8 cellular contexts compared by ENCODE assay signal in the genomic region with DNA sequence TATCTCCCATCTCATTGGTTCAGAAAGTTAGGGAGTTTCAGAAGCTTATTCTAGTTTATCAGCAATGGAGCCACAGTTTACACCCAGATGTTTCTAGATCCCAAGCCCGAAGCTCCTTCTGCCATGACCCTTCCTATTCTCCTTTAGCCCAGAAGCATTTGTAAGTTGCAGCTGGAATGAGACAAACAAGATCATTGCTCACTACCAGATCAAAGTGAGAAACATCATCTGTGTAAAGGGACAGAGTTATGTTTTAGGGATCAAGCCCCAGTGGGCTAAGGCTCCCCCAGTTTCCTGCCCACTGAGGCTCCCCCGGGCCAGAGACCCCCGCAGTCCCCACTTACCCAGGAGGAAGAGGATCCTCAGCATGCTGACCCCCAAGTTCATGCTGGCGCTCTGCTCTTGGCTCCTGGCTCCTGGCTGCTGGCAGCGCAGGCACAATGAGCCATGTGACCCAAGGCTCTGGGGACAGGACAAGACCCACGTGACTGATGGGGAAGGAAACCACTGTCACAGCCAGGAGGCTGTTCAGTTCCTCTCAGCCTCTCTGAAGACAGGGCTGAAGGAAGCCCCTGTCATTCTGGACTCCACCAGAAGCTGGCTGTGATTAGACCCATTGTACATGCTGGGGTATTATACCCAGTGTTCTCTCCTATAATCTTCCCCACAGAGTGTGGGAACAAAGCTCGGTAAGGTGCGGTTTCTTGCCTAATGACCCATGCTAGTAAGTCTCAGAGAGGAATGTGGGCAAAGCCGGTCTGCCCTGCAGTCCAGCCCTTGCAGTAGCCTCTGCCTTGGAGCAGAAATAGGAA. TPM values are rescaled to one million over a fixed set of nuclear protein-coding genes. Genes with fewer than 3 reads are reported as not detected.
DNase-seq lines count a peak whose midpoint lies in the region; ATAC-seq and TF ChIP-seq lines count a peak whose summit lies in the region.

TMEM273 (minus strand) TSS at position 442 of the 812 bp plus-strand sequence; CDS start at position 387, 55 bp downstream.

- DNase-seq in GM12865 (ENCODE audit: low read depth) (peak; percentile 83), KG1 (lab: John Stamatoyannopoulos, UW) (peak; percentile 83), left kidney (ENCODE audit: low read depth, low spot score) (peak; percentile 56), DMS 273 treated with DMSO at 0.1 percent for 48 hours (lab: John Stamatoyannopoulos, UW) (no peak), mesothelial cell of epicardium (ENCODE audit: low spot score in 2 of 2, unreplicated experiment in 2 of 2) (no peak)
- DNase-seq in activated naive CD8-positive, alpha-beta T cell treated with anti-CD3 and anti-CD28 coated beads, Interleukin-2, amount 10 ng/mL, durations not matched to agents 7 days and 5 days, result no peak

- H3K27ac ChIP-seq in temporal lobe (ENCODE audit: low read depth, low read length), result peak within 1 kb of the TSS; percentile 90

- H3K4me1 Mint-ChIP-seq in activated naive CD8-positive, alpha-beta T cell treated with anti-CD3 and anti-CD28 coated beads, Interleukin-2, amount 10 ng/mL, durations not matched to agents 7 days and 5 days, result peaks cover 45% of the 10 kb centered on the region
- H3K4me1 Mint-ChIP-seq in mesothelial cell of epicardium, result no peaks in the 10 kb centered on the region

- peak within 1 kb of the TSS; percentile 65 for H3K4me3 ChIP-seq in GM12865 (ENCODE audit: low read depth, low read length)

- peaks cover 1% of the 10 kb centered on the region for H3K36me3 Mint-ChIP-seq in activated naive CD8-positive, alpha-beta T cell treated with anti-CD3 and anti-CD28 coated beads, Interleukin-2, amount 10 ng/mL, durations not matched to agents 7 days and 5 days
- H3K36me3 Mint-ChIP-seq in mesothelial cell of epicardium, result no peaks in the 10 kb centered on the region

- peak within 1 kb of the TSS; percentile 68 for H3K27ac Mint-ChIP-seq in activated naive CD8-positive, alpha-beta T cell treated with anti-CD3 and anti-CD28 coated beads, Interleukin-2, amount 10 ng/mL, durations not matched to agents 7 days and 5 days
- no peak within 1 kb of the TSS for H3K27ac Mint-ChIP-seq in mesothelial cell of epicardium

- TF ChIP-seq CTCF in GM12865 (IDR thresholded peaks at IDR 0.05; ENCODE audit: insufficient read depth, low read depth, low read length, missing control alignments) (no peak), mesothelial cell of epicardium (IDR thresholded peaks at IDR 0.05; ENCODE audit: unreplicated experiment) (no peak)

- POLR2A ChIA-PET in activated naive CD8-positive, alpha-beta T cell treated with anti-CD3 and anti-CD28 coated beads, Interleukin-2, amount 10 ng/mL, durations not matched to agents 7 days and 5 days (lab: Charles Lee), result no interaction called here

- H3K9me3 Mint-ChIP-seq in activated naive CD8-positive, alpha-beta T cell treated with anti-CD3 and anti-CD28 coated beads, Interleukin-2, amount 10 ng/mL, durations not matched to agents 7 days and 5 days, result no peaks in the 10 kb centered on the region
- H3K9me3 Mint-ChIP-seq in mesothelial cell of epicardium, result no peaks in the 10 kb centered on the region

- H3K4me3 Mint-ChIP-seq in activated naive CD8-positive, alpha-beta T cell treated with anti-CD3 and anti-CD28 coated beads, Interleukin-2, amount 10 ng/mL, durations not matched to agents 7 days and 5 days, result peak within 1 kb of the TSS; percentile 77
- H3K4me3 Mint-ChIP-seq in mesothelial cell of epicardium, result no peak within 1 kb of the TSS

- H3K27me3 Mint-ChIP-seq in activated naive CD8-positive, alpha-beta T cell treated with anti-CD3 and anti-CD28 coated beads, Interleukin-2, amount 10 ng/mL, durations not matched to agents 7 days and 5 days, result peaks cover 38% of the 10 kb centered on the region
- H3K27me3 Mint-ChIP-seq in mesothelial cell of epicardium (ENCODE audit: low read depth), result peaks cover 42% of the 10 kb centered on the region

- peak; percentile 61 for ATAC-seq in GM21515 (IDR thresholded peaks at IDR 0.05; ENCODE audit: unreplicated experiment)
- ATAC-seq in activated naive CD8-positive, alpha-beta T cell treated with anti-CD3 and anti-CD28 coated beads, Interleukin-2, amount 10 ng/mL, durations not matched to agents 7 days and 5 days (ENCODE audit: low read depth), result peak; percentile 70

RNA-seq across cellular contexts. Expression of gene TMEM273, which starts in this region (rescaled TPM):
- total RNA-seq in activated naive CD8-positive, alpha-beta T cell treated with anti-CD3 and anti-CD28 coated beads, Interleukin-2, amount 10 ng/mL, durations not matched to agents 7 days and 5 days, result 10 to 100 TPM; 11.2 to 12.3 TPM
- total RNA-seq in temporal lobe (1.2 TPM), mesothelial cell of epicardium (not detected in 3 replicates)

Comparison
In these comparisons a context has a peak if more than half of its experiments do, and no peak if none do; other contexts are left out.
1. DNase-seq: peak in GM12865 (single experiment), KG1 (single experiment) and left kidney (single experiment); none in activated naive CD8-positive, alpha-beta T cell treated with anti-CD3 and anti-CD28 coated beads, Interleukin-2, amount 10 ng/mL, durations not matched to agents 7 days and 5 days (single experiment), DMS 273 treated with DMSO at 0.1 percent for 48 hours (single experiment) and mesothelial cell of epicardium (0 of 2).